ENCODE assay signal across 15 cellular contexts in the genomic region with DNA sequence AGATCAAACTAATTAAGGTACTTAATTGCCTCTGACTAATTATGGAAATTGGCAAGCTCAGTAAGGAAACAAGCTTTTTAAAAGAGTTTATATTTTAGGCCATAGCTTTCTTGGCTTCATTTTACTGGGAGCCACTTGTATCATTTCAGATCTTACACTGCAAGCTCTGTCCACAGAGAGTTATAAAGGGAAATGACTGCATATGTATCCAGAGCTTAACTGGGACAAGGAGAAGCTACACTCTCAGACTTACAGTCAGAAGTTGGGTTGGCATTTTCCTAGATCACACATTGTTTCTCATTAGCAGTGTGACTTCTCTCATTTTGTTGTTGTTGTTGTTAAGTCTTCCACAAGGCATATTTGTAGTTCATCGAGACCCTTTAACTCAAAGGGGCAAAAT.
DNase-seq lines count a peak whose midpoint lies in the region; ATAC-seq and TF ChIP-seq lines count a peak whose summit lies in the region.
"Had no signal": no experiment of that assay in that cellular context is flagged by ENCODE, and none has a peak within 500 bp of the region (broad histone marks: within the 10 kb centered on the region; RNA-seq: fewer than 3 reads in every experiment).

No MANE protein-coding gene starts in this region.

- no peaks in the 10 kb centered on the region for H3K4me1 ChIP-seq in psoas muscle
- H3K4me1 ChIP-seq: BLaER1 treated with 17β-estradiol and CSF1 and Interleukin-3, amounts not matched to agents 10 nM and 100 nM had no signal

- no peaks in the 10 kb centered on the region for H3K27me3 ChIP-seq in psoas muscle (ENCODE audit: insufficient read depth in 3 of 3, low read length in 2 of 3)
- H3K27me3 ChIP-seq: BLaER1 treated with 17β-estradiol and CSF1 and Interleukin-3, amounts not matched to agents 10 nM and 100 nM had no signal

- H3K4me3 ChIP-seq in SK-N-MC (no peak overlapping the region), psoas muscle (no peak overlapping the region)
- H3K4me3 ChIP-seq: BLaER1 treated with 17β-estradiol and CSF1 and Interleukin-3, amounts not matched to agents 10 nM and 100 nM; GM23248 had no signal

- no peak overlapping the region for H3K9ac ChIP-seq in SK-N-MC (ENCODE audit: insufficient read length)
- H3K9ac ChIP-seq: BLaER1 treated with 17β-estradiol and CSF1 and Interleukin-3, amounts not matched to agents 10 nM and 100 nM; GM23248 had no signal

- DNase-seq in DMS 273 (lab: John Stamatoyannopoulos, UW; ENCODE audit: unreplicated experiment) (peak; percentile 21), DMS 273 treated with DMSO at 0.1 percent for 48 hours (lab: John Stamatoyannopoulos, UW) (no peak), G401 (ENCODE audit: low spot score) (peak; percentile 66), SK-N-MC (ENCODE audit: low read depth, low spot score) (no peak), psoas muscle (no peak), KG1 (lab: John Stamatoyannopoulos, UW) (no peak)
- DNase-seq: ACHN; CD4-positive, CD25-positive, alpha-beta regulatory T cell; DMS79; GM23248 had no signal

- intact Hi-C loops in psoas muscle (cut with DNase I) = no loop called here

- WGBS in psoas muscle, 3 donors = 91 to 94% (median 91%) methylated on average over 1 of the region's 1 CpG

- no peak for TF ChIP-seq CTCF in psoas muscle (IDR thresholded peaks at IDR 0.05)

- ATAC-seq in psoas muscle = peak in 3 of 4 donors; percentile 72 to 98 (median 96)
- no peak for ATAC-seq in HG03159 (IDR thresholded peaks at IDR 0.05; ENCODE audit: unreplicated experiment)
- ATAC-seq in HG03378 (IDR thresholded peaks at IDR 0.05; ENCODE audit: unreplicated experiment) = no peak
- ATAC-seq: HepG2 had no signal

- no peaks in the 10 kb centered on the region for H3K9me3 ChIP-seq in SK-N-MC (ENCODE audit: low read depth, low read length)
- no peaks in the 10 kb centered on the region for H3K9me3 ChIP-seq in psoas muscle

- H3K36me3 ChIP-seq in SK-N-MC (ENCODE audit: insufficient read depth, low read length) = no peaks in the 10 kb centered on the region
- no peaks in the 10 kb centered on the region for H3K36me3 ChIP-seq in psoas muscle (ENCODE audit: insufficient read depth in 1 of 2, low read depth in 1 of 2)
- H3K36me3 ChIP-seq: BLaER1 treated with 17β-estradiol and CSF1 and Interleukin-3, amounts not matched to agents 10 nM and 100 nM had no signal

- in situ Hi-C loops in G401 (cut with HindIII; ENCODE audit: low sequenced_read_pairs) = no loop called here

- peak overlapping the region; percentile 37 for H3K27ac ChIP-seq in SK-N-MC
- no peak overlapping the region for H3K27ac ChIP-seq in psoas muscle
- H3K27ac ChIP-seq: 22Rv1; BLaER1 treated with 17β-estradiol and CSF1 and Interleukin-3, amounts not matched to agents 10 nM and 100 nM; GM23248 had no signal

Comparison
In these comparisons a context has a peak if more than half of its experiments do, and no peak if none do; other contexts are left out.
1. DNase-seq: peak in DMS 273 (single experiment) and G401 (single experiment); none in DMS 273 treated with DMSO at 0.1 percent for 48 hours (single experiment), SK-N-MC (single experiment), psoas muscle (0 of 2) and KG1 (single experiment).
2. ATAC-seq: peak in psoas muscle (3 of 4); none in HG03159 (single experiment) and HG03378 (single experiment).